In genomic region chr22:27686534-27686933, GRCh38 we compare ENCODE assay signal across 9 cellular contexts.
DNase-seq lines count a peak whose midpoint lies in the region; ATAC-seq and TF ChIP-seq lines count a peak whose summit lies in the region.
"Had no signal": no experiment of that assay in that cellular context is flagged by ENCODE, and none has a peak within 500 bp of the region (broad histone marks: within the 10 kb centered on the region; RNA-seq: fewer than 3 reads in every experiment).

No MANE protein-coding gene starts in this region.

- in situ Hi-C loops in brain microvascular endothelial cell (cut with HindIII; ENCODE audit: low pct_ligation_motif_present, low sequenced_read_pairs): no loop called here
- in situ Hi-C loops in gastrocnemius medialis (cut with MboI; ENCODE audit: low sequenced_read_pairs in 4 of 4): no loop called here

- H3K27me3 ChIP-seq in brain microvascular endothelial cell (replicated peaks): no peaks in the 10 kb centered on the region
- no peaks in the 10 kb centered on the region for H3K27me3 ChIP-seq in gastrocnemius medialis
- H3K27me3 ChIP-seq: neutrophil had no signal

- no peak overlapping the region for H3K4me3 ChIP-seq in brain microvascular endothelial cell (ENCODE audit: low read depth, low read length)
- H3K4me3 ChIP-seq in gastrocnemius medialis: no peak overlapping the region

- DNase-seq in GOT3 (lab: John Stamatoyannopoulos, UW): peak; percentile 12
- peak; percentile 95 for DNase-seq in brain microvascular endothelial cell
- peak; percentile 83 for DNase-seq in inferior parietal cortex (ENCODE audit: extremely low spot score)
- peak; percentile 86 to 96 for DNase-seq in gastrocnemius medialis
- no peak for DNase-seq in COLO668 (lab: John Stamatoyannopoulos, UW; ENCODE audit: unreplicated experiment)
- no peak for DNase-seq in SK-N-DZ (ENCODE audit: low spot score)

- intact Hi-C loops in gastrocnemius medialis (cut with DNase I; ENCODE audit: low total_unique reads): loop anchor here (1.0 to 2.0 kb wide), 2 partner anchors 32 to 35 kb away; no protein-coding TSS in a partner anchor

- H3K36me3 ChIP-seq in brain microvascular endothelial cell (replicated peaks) (no peaks in the 10 kb centered on the region), gastrocnemius medialis (no peaks in the 10 kb centered on the region)
- H3K36me3 ChIP-seq: neutrophil had no signal

- peaks cover 25% of the 10 kb centered on the region in 2 donors for H3K4me1 ChIP-seq in gastrocnemius medialis

- TF ChIP-seq POLR2A in gastrocnemius medialis (IDR thresholded peaks at IDR 0.05): peak; percentile 57 to 58

- H3K9me3 ChIP-seq in gastrocnemius medialis: no peaks in the 10 kb centered on the region
- H3K9me3 ChIP-seq: neutrophil had no signal

- no peak for TF ChIP-seq CTCF in brain microvascular endothelial cell (IDR thresholded peaks at IDR 0.05; ENCODE audit: low read depth, low read length, missing control alignments)
- no peak for TF ChIP-seq CTCF in gastrocnemius medialis (IDR thresholded peaks at IDR 0.05 in 4 of 5, conservative IDR thresholded peaks at IDR 0.05 in 1 of 5)

- H3K27ac ChIP-seq in brain microvascular endothelial cell (peak overlapping the region; percentile 65), gastrocnemius medialis (peak overlapping the region; percentile 93 to 98 (median 96))
- H3K27ac ChIP-seq: neutrophil had no signal

- ATAC-seq in gastrocnemius medialis (peak; percentile 87 to 88), HG03439 (IDR thresholded peaks at IDR 0.05; ENCODE audit: unreplicated experiment) (no peak), GM19397 (IDR thresholded peaks at IDR 0.05; ENCODE audit: unreplicated experiment) (no peak)

Comparison
In these comparisons a context has a peak if more than half of its experiments do, and no peak if none do; other contexts are left out.
1. DNase-seq: peak in GOT3 (single experiment), brain microvascular endothelial cell (single experiment), inferior parietal cortex (single experiment) and gastrocnemius medialis (2 of 2); none in COLO668 (single experiment) and SK-N-DZ (single experiment).
2. ATAC-seq: peak in gastrocnemius medialis (2 of 2); none in HG03439 (single experiment) and GM19397 (single experiment).